ENCODE assay signal across 1 cellular context in the genomic region with DNA sequence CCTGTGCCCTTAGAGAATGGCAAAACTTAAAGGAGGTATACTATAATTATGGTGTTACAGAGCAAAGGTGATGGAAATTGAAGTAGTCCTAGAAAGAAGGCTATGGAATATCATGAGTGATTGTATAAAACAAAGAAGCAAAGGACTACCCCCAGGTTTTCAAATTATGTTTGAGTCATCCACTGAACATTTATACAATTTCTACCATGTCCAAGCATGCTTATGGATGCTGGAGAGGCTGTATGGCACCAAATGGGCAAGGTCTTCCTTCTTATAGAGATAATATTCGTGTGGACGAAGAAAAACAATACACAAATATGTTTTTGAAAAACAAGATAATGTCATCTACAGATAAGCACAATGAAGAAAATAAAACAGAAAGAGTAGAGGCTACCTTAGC.
TF ChIP-seq lines count a peak whose summit lies in the region.

No MANE protein-coding gene starts in this region.

TF ChIP-seq in GM23338, 12 proteins besides CTCF, POLR2A, EP300 and RAD21:
- TF ChIP-seq EZH2phosphoT487 (IDR thresholded peaks at IDR 0.05; ENCODE audit: unreplicated experiment): no peak
- TF ChIP-seq ZNF331 (CRISPR knock-in tag; IDR thresholded peaks at IDR 0.05; ENCODE audit: low read depth): no peak
- TF ChIP-seq ZNF462 (CRISPR knock-in tag; IDR thresholded peaks at IDR 0.05): no peak
- no peak for TF ChIP-seq ZNF114 (CRISPR knock-in tag; IDR thresholded peaks at IDR 0.05)
- TF ChIP-seq REST (IDR thresholded peaks at IDR 0.05; ENCODE audit: unreplicated experiment): no peak
- TF ChIP-seq EZH2 (IDR thresholded peaks at IDR 0.05; ENCODE audit: low read depth, unreplicated experiment): no peak
- no peak for TF ChIP-seq ETS1 (IDR thresholded peaks at IDR 0.05)
- no peak for TF ChIP-seq NANOG (IDR thresholded peaks at IDR 0.05; ENCODE audit: borderline replicate concordance)
- no peak for TF ChIP-seq JUNB (IDR thresholded peaks at IDR 0.05; ENCODE audit: unreplicated experiment)
- no peak for TF ChIP-seq POLR2AphosphoS5 (IDR thresholded peaks at IDR 0.05; ENCODE audit: low read depth)
- no peak for TF ChIP-seq STAT1 (IDR thresholded peaks at IDR 0.05; ENCODE audit: unreplicated experiment)
- TF ChIP-seq CREB1 (CRISPR knock-in tag; IDR thresholded peaks at IDR 0.05; ENCODE audit: low read depth): no peak
